ENCODE assay signal across 24 cellular contexts in genomic region chr7:44227911-44228310, GRCh38. TPM values are rescaled to one million over a fixed set of nuclear protein-coding genes. Genes with fewer than 3 reads are reported as not detected.
"Had no signal": no experiment of that assay in that cellular context is flagged by ENCODE, and none has a peak within 500 bp of the region (broad histone marks: within the 10 kb centered on the region; RNA-seq: fewer than 3 reads in every experiment).

No MANE protein-coding gene starts in this region.

- H3K36me3 ChIP-seq: Peyer's patch, SJSA1 had no signal

- H3K9me3 ChIP-seq: Peyer's patch, SJSA1 had no signal

- ATAC-seq: PC-3, Right ventricle myocardium inferior had no signal

- DNase-seq: KBM-7, MV-4-11, NCI-H1048, NCI-H1105, NCI-H1417, NCI-H1436 treated with DMSO at 0.1 percent for 48 hours, NCI-H1694, NCI-H187 treated with DMSO at 0.1 percent for 48 hours, NCI-H2029 treated with DMSO at 0.1 percent for 48 hours, NCI-H2171 treated with DMSO at 0.1 percent for 48 hours, NCI-H345, NCI-H446 treated with DMSO at 0.1 percent for 48 hours, NCI-H510A treated with DMSO at 0.1 percent for 48 hours, NCI-H526, NCI-H82, PC-3, Peyer's patch, SIG-M5 had no signal

- H3K27ac ChIP-seq: Peyer's patch, SJSA1, SK-N-MC had no signal

- H3K4me3 ChIP-seq: Peyer's patch, SJSA1, SK-N-MC had no signal

- H3K27me3 ChIP-seq: Peyer's patch had no signal

- H3K4me1 ChIP-seq: Peyer's patch, SJSA1 had no signal

RNA-seq across cellular contexts. Expression of gene GCK, which starts 38.7 kb away (rescaled TPM):
- total RNA-seq: HT1080, LHCN-M2, MCF 10A, PC-3, Peyer's patch had no signal
